ENCODE assay signal across 16 cellular contexts in genomic region chr7:81525901-81526300, GRCh38.
"Had no signal": no experiment of that assay in that cellular context is flagged by ENCODE, and none has a peak within 500 bp of the region (broad histone marks: within the 10 kb centered on the region; RNA-seq: fewer than 3 reads in every experiment).

No MANE protein-coding gene starts in this region.

- H3K27me3 ChIP-seq: ascending aorta, neutrophil, thyroid gland had no signal

- ATAC-seq: activated T-helper 17 cell treated with anti-CD3 and anti-CD28 coated beads, Interleukin-2, amount 50 U/mL, for 72 hours; esophagus mucosa; left lobe of liver; mucosa of descending colon; naive thymus-derived CD4-positive, alpha-beta T cell; stimulated activated naive B cell treated with anti-CD40 and anti-IgM and Interleukin-4, amounts not matched to agents 10 μg/mL and 1 μg/mL and 100 μg/mL, for 72 hours had no signal

- H3K27me3 Mint-ChIP-seq: activated CD4-positive, alpha-beta T cell treated with anti-CD3 and anti-CD28 coated beads, Interleukin-2, amount 10 ng/mL, durations not matched to agents 7 days and 5 days; activated T-helper 17 cell treated with anti-CD3 and anti-CD28 coated beads, Interleukin-2, amount 50 U/mL, for 72 hours; naive thymus-derived CD4-positive, alpha-beta T cell; stimulated activated naive B cell treated with anti-CD40 and anti-IgM and Interleukin-4, amounts not matched to agents 10 μg/mL and 1 μg/mL and 100 μg/mL, for 72 hours had no signal

- DNase-seq: activated CD4-positive, alpha-beta T cell treated with anti-CD3 and anti-CD28 coated beads, Interleukin-2, amount 10 ng/mL, durations not matched to agents 7 days and 5 days; activated naive CD4-positive, alpha-beta T cell treated with Interleukin-2 at 50 U/mL for 16 hours; hippocampal formation; mammary epithelial cell; mucosa of descending colon; naive thymus-derived CD4-positive, alpha-beta T cell; stimulated activated CD4-positive, alpha-beta T cell treated with anti-CD3 and anti-CD28 coated beads, Interleukin-15, amount 100 ng/mL, for 24 hours; stimulated activated CD4-positive, alpha-beta T cell treated with anti-CD3 and anti-CD28 coated beads, Interleukin-4, amount 100 ng/mL, for 1 hour; stimulated activated naive B cell treated with anti-CD40 and anti-IgM and Interleukin-4, amounts not matched to agents 10 μg/mL and 1 μg/mL and 100 μg/mL, for 72 hours; T-helper 2 cell; thyroid gland had no signal

- H3K4me3 ChIP-seq: ascending aorta, mucosa of descending colon, thyroid gland had no signal

- H3K27ac Mint-ChIP-seq: activated CD4-positive, alpha-beta T cell treated with anti-CD3 and anti-CD28 coated beads, Interleukin-2, amount 10 ng/mL, durations not matched to agents 7 days and 5 days; activated T-helper 17 cell treated with anti-CD3 and anti-CD28 coated beads, Interleukin-2, amount 50 U/mL, for 72 hours; naive thymus-derived CD4-positive, alpha-beta T cell; stimulated activated naive B cell treated with anti-CD40 and anti-IgM and Interleukin-4, amounts not matched to agents 10 μg/mL and 1 μg/mL and 100 μg/mL, for 72 hours had no signal

- H3K36me3 ChIP-seq: ascending aorta, neutrophil, thyroid gland had no signal

- H3K4me1 Mint-ChIP-seq: activated CD4-positive, alpha-beta T cell treated with anti-CD3 and anti-CD28 coated beads, Interleukin-2, amount 10 ng/mL, durations not matched to agents 7 days and 5 days; activated T-helper 17 cell treated with anti-CD3 and anti-CD28 coated beads, Interleukin-2, amount 50 U/mL, for 72 hours; naive thymus-derived CD4-positive, alpha-beta T cell; stimulated activated naive B cell treated with anti-CD40 and anti-IgM and Interleukin-4, amounts not matched to agents 10 μg/mL and 1 μg/mL and 100 μg/mL, for 72 hours had no signal

- H3K36me3 Mint-ChIP-seq: naive thymus-derived CD4-positive, alpha-beta T cell; stimulated activated naive B cell treated with anti-CD40 and anti-IgM and Interleukin-4, amounts not matched to agents 10 μg/mL and 1 μg/mL and 100 μg/mL, for 72 hours had no signal

- H3K27ac ChIP-seq: ascending aorta, neutrophil, thyroid gland had no signal

- H3K9me3 Mint-ChIP-seq: activated CD4-positive, alpha-beta T cell treated with anti-CD3 and anti-CD28 coated beads, Interleukin-2, amount 10 ng/mL, durations not matched to agents 7 days and 5 days; stimulated activated naive B cell treated with anti-CD40 and anti-IgM and Interleukin-4, amounts not matched to agents 10 μg/mL and 1 μg/mL and 100 μg/mL, for 72 hours had no signal

- H3K4me1 ChIP-seq: ascending aorta, thyroid gland had no signal

- H3K4me3 Mint-ChIP-seq: activated CD4-positive, alpha-beta T cell treated with anti-CD3 and anti-CD28 coated beads, Interleukin-2, amount 10 ng/mL, durations not matched to agents 7 days and 5 days; activated T-helper 17 cell treated with anti-CD3 and anti-CD28 coated beads, Interleukin-2, amount 50 U/mL, for 72 hours; naive thymus-derived CD4-positive, alpha-beta T cell; stimulated activated naive B cell treated with anti-CD40 and anti-IgM and Interleukin-4, amounts not matched to agents 10 μg/mL and 1 μg/mL and 100 μg/mL, for 72 hours had no signal

- H3K9me3 ChIP-seq: ascending aorta, mucosa of descending colon, neutrophil, thyroid gland had no signal
